ENCODE assay signal across 8 cellular contexts in the genomic region with DNA sequence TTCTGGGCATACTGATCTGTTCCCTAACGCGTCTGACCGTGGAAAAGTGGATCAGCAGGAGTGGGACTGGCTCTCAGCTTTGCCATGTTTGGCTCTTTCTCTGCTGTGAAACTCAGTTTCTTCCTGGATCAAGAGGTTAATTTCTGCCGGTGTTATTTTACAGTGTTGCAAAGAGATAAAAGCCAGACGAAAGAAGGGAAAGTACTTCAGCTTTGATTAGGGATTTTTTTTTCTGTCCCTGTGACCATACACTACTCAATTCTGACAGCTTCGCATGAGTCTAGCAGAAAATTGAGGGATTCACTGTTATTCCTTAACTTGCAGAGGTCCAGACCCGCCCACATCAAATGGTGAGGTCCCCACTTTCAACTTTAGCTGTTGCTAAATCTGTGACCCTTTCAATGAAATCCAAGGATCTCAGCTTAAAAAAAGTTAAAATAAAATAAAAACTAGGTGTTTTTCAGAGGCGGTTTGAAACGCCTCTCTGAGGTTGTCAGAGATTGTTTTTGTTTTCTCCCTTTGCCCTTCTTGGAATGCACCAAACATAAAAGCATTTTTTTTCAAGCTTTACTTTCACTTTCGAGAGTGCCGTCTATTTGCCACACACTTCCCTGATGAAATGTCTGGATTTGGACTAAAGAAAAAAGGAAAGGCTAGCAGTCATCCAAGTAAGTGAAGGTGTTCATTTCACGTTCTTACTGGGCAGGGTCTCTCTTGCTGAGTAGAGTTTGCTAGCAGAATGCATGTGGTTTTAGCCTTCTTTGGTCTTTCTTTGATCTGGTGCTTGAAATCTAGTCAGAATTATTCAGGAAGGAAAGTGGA. TPM values are rescaled to one million over a fixed set of nuclear protein-coding genes. Genes with fewer than 3 reads are reported as not detected.
DNase-seq lines count a peak whose midpoint lies in the region; ATAC-seq, FAIRE-seq and TF ChIP-seq lines count a peak whose summit lies in the region.

Gene TLR3 (plus strand): TSS at position 576 of the 822 bp plus-strand sequence. CDS start 7,464 bp downstream, outside the sequence.

- peak; percentile 38 for ATAC-seq in GM12878
- peak; percentile 65 for ATAC-seq in left lung

- peak within 1 kb of the TSS; percentile 85 for H3K4me2 ChIP-seq in GM12878 (ENCODE audit: control insufficient read depth, insufficient read depth)

- WGBS in GM12878 (ENCODE audit: insufficient coverage, insufficient replicate concordance, low lambda C conversion rate, missing lambda C conversion rate): 25% methylated on average over 12 of the region's 12 CpGs
- WGBS in testis, 2 donors: 17 to 21% methylated on average over 12 of the region's 12 CpGs

- no peak for TF ChIP-seq RAD21 in GM12878 (IDR thresholded peaks at IDR 0.05; ENCODE audit: insufficient read depth, low read depth, low read length)

- in situ Hi-C loops in GM12878 (cut with MboI): loop anchor here (5.0 kb wide), 1 partner anchor 69 kb away; no protein-coding TSS in a partner anchor

- CTCF ChIA-PET in GM12878 (lab: Yijun Ruan, JAX): interaction anchor here (1.2 to 3.6 kb wide), 5 partner anchors 10 to 133 kb away, joined by 3 to 38 read pairs (median 4); no protein-coding TSS in a partner anchor

- H3K9me3 ChIP-seq in KOPT-K1 (ENCODE audit: insufficient read depth, low read length, poor library complexity, severe bottlenecking) (no peaks in the 10 kb centered on the region), GM12878 (replicated peaks; ENCODE audit: control insufficient read depth, insufficient read depth, low read length) (no peaks in the 10 kb centered on the region), left lung (no peaks in the 10 kb centered on the region), testis (no peaks in the 10 kb centered on the region)

- H3K4me3 ChIP-seq in GM12878 (peak within 1 kb of the TSS; percentile 58; the same call in 1 of the 2 replicates), left lung (peak within 1 kb of the TSS; percentile 34 to 51), testis (peak within 1 kb of the TSS; percentile 46 to 62)

- no peak for FAIRE-seq in GM12878 (lab: Jason Lieb, UNC)

- H3K79me2 ChIP-seq in GM12878 (ENCODE audit: control insufficient read depth, insufficient read depth, low read length): no peaks in the 10 kb centered on the region

- BruUV-seq in GM12878 (replicated peaks; lab: Mats Ljungman, UMichigan): no TSS peak

- DNase-seq in DMS53 treated with DMSO at 0.1 percent for 48 hours (lab: John Stamatoyannopoulos, UW; ENCODE audit: unreplicated experiment): peak; percentile 4
- no peak for DNase-seq in GM12878 (ENCODE audit: low read depth, low spot score)
- DNase-seq in left lung: no peak
- no peak for DNase-seq in testis
- no peak for DNase-seq in head of caudate nucleus
- DNase-seq in activated CD4-positive, CD25-positive, alpha-beta regulatory T cell treated with anti-CD3 and anti-CD28 coated beads, Interleukin-2, amount 50 U/mL, for 72 hours: no peak
- no peak for DNase-seq in iPS-NIHi11 (ENCODE audit: low spot score)

- peak within 1 kb of the TSS; percentile 51 for H2AFZ ChIP-seq in GM12878 (ENCODE audit: control insufficient read depth, low read depth, low read length)

- H3K27me3 ChIP-seq in GM12878 (replicated peaks in 1 of 2; ENCODE audit: control insufficient read depth in 2 of 2, insufficient read depth in 2 of 2, low read length in 1 of 2): peaks cover 0 to 3% of the 10 kb centered on the region in 2 experiments; a peak in 2 of 4 replicates
- no peaks in the 10 kb centered on the region for H3K27me3 ChIP-seq in left lung
- no peaks in the 10 kb centered on the region for H3K27me3 ChIP-seq in testis

- H3K4me1 ChIP-seq in GM12878 (ENCODE audit: control insufficient read depth, insufficient read depth, low read length): no peaks in the 10 kb centered on the region
- peaks cover 0 to 14% of the 10 kb centered on the region in 2 donors for H3K4me1 ChIP-seq in left lung
- H3K4me1 ChIP-seq in testis: no peaks in the 10 kb centered on the region

- POLR2A ChIA-PET in GM12878 (lab: Charles Lee): no interaction called here

- H4K20me1 ChIP-seq in GM12878 (ENCODE audit: control insufficient read depth, insufficient read depth): no peaks in the 10 kb centered on the region

- SMC1A ChIA-PET in GM12878 (lab: Charles Lee; ENCODE audit: uncharacterized antibody, unreplicated experiment): interaction anchor here (0.9 to 2.0 kb wide), 5 partner anchors 11 to 68 kb away, joined by 3 to 16 read pairs (median 3); no protein-coding TSS in a partner anchor

- H3K27ac ChIP-seq in KOPT-K1 (ENCODE audit: low read depth, low read length, poor library complexity, severe bottlenecking) (peak within 1 kb of the TSS; percentile 54), GM12878 (ENCODE audit: control insufficient read depth, insufficient read depth) (no peak within 1 kb of the TSS), left lung (peak within 1 kb of the TSS; percentile 67 to 71), testis (peak within 1 kb of the TSS; percentile 9 to 34)

- no peak for TF ChIP-seq CTCF in GM12878 (IDR thresholded peaks at IDR 0.05 in 2 of 3, conservative IDR thresholded peaks at IDR 0.05 in 1 of 3; ENCODE audit: control insufficient read depth in 2 of 3, extremely low read depth in 1 of 3, insufficient read depth in 1 of 3, low read depth in 3 of 3, low read length in 3 of 3)
- no peak for TF ChIP-seq CTCF in left lung (IDR thresholded peaks at IDR 0.05)
- TF ChIP-seq CTCF in testis (IDR thresholded peaks at IDR 0.05): no peak

- intact Hi-C loops in GM12878 (cut with micrococcal nuclease; ENCODE audit: unreplicated experiment): loop anchor here (1.0 to 2.0 kb wide), 3 partner anchors 69 to 518 kb away; no protein-coding TSS in a partner anchor
- intact Hi-C loops in left lung (cut with DNase I): no loop called here
- intact Hi-C loops in testis (cut with DNase I; ENCODE audit: low total_unique reads): no loop called here
- intact Hi-C loops in head of caudate nucleus (cut with DNase I): loop anchor here (5.0 kb wide), 1 partner anchor 64 kb away; no protein-coding TSS in a partner anchor

- RAD21 ChIA-PET in GM12878 (lab: Charles Lee; ENCODE audit: unreplicated experiment): interaction anchor here (1.0 to 1.5 kb wide), 4 partner anchors 66 to 519 kb away, joined by 4 to 5 read pairs (median 4); no protein-coding TSS in a partner anchor

- no peak within 1 kb of the TSS; the same call in 1 of the 2 replicates for H3K9ac ChIP-seq in GM12878 (ENCODE audit: control insufficient read depth, insufficient read depth, low read length)

- H3K36me3 ChIP-seq in KOPT-K1 (ENCODE audit: insufficient read depth, low read length): no peaks in the 10 kb centered on the region
- H3K36me3 ChIP-seq in GM12878 (ENCODE audit: control insufficient read depth in 2 of 2, insufficient read depth in 2 of 2, low read length in 1 of 2): no peaks in the 10 kb centered on the region
- no peaks in the 10 kb centered on the region for H3K36me3 ChIP-seq in left lung
- H3K36me3 ChIP-seq in testis (ENCODE audit: low read depth, missing control alignments): no peaks in the 10 kb centered on the region

- TF ChIP-seq POLR2A in GM12878 (IDR thresholded peaks at IDR 0.05; ENCODE audit: low read depth, low read length): no peak
- TF ChIP-seq POLR2A in testis (IDR thresholded peaks at IDR 0.05): no peak

- no peak for TF ChIP-seq EP300 in GM12878 (IDR thresholded peaks at IDR 0.05; ENCODE audit: borderline replicate concordance in 1 of 2, control insufficient read depth in 1 of 2, low read depth in 2 of 2, low read length in 2 of 2)

TF ChIP-seq in GM12878, 131 proteins besides CTCF, POLR2A, EP300 and RAD21:
- TF ChIP-seq NR2F1 (conservative IDR thresholded peaks at IDR 0.05) (no peak), ZNF24 (IDR thresholded peaks at IDR 0.05) (no peak), HSF1 (IDR thresholded peaks at IDR 0.05; ENCODE audit: low read depth, low read length) (no peak)

RNA-seq across cellular contexts. Expression of gene TLR3, which starts in this region (rescaled TPM):
- not detected in 2 replicates for total RNA-seq in GM12878 (2013; cell fraction: nucleolus; rRNA removed)
- total RNA-seq in GM12878 (2014; rRNA removed): under 0.01 and 0.05 TPM in 2 replicates
- total RNA-seq in GM12878 (2014; rRNA removed; fragmentation: Illumina TruSeq; extraction: Trizol): not detected in 2 replicates
- not detected in 2 replicates for total RNA-seq in GM12878 (2021)
- not detected for polyA plus RNA-seq in GM12878 (2011; ENCODE audit: low read depth)
- 0.04 and 0.05 TPM in 2 replicates for polyA plus RNA-seq in GM12878 (2011; rRNA removed)
- polyA plus RNA-seq in GM12878 (2011; cell fraction: cytosol; rRNA removed): 0.02 and 0.03 TPM in 2 replicates
- polyA plus RNA-seq in GM12878 (2011; cell fraction: nucleus; rRNA removed): not detected in 2 replicates
- polyA plus RNA-seq in GM12878 (2012): not detected in 2 replicates
- polyA plus RNA-seq in GM12878 (2014; fragmentation: Illumina TruSeq; extraction: Trizol): 0.03 TPM in 1 of 2 replicates, not detected in the other
- polyA plus RNA-seq in GM12878 (2014; fragmentation: Nextera tagmentation; extraction: Ambion mirVana): not detected
- not detected in 2 replicates for polyA plus RNA-seq in GM12878 (2014; rRNA removed)
- not detected for polyA plus RNA-seq in GM12878 (2016; fragmentation: Nextera tagmentation; extraction: Ambion mirVana)
- 0.05 and 0.07 TPM in 2 replicates for polyA minus RNA-seq in GM12878 (2011; rRNA and poly(A)+ RNA removed)
- not detected in 2 replicates for polyA minus RNA-seq in GM12878 (2011; cell fraction: cytosol; rRNA and poly(A)+ RNA removed)
- polyA minus RNA-seq in GM12878 (2011; cell fraction: nucleus; rRNA and poly(A)+ RNA removed): 0.10 TPM in 1 of 2 replicates, not detected in the other
- 10 to 100 TPM; 24.6 to 44.2 TPM for total RNA-seq in left lung
- total RNA-seq in testis: 1 to 10 TPM; 2.3 to 3.2 TPM
- polyA plus RNA-seq in testis (ENCODE audit: insufficient read depth, low read depth, low replicate concordance): 12.6 TPM

Comparison
In these comparisons a context has a peak if more than half of its experiments do, and no peak if none do; other contexts are left out.
1. RNA of gene TLR3 (total RNA-seq): 24.6 to 44.2 TPM in left lung; 2.3 to 3.2 TPM in testis and under 0.01 to 0.05 TPM in GM12878; every median in the first group is over 4 times any median in the second.
2. RNA of gene TLR3 (polyA plus RNA-seq): 12.6 TPM in testis (single experiment); 0.02 to 0.05 TPM in GM12878; every median in the first group is over 10 times any median in the second.
3. Peak in ATAC-seq, H3K4me3 ChIP-seq and H3K4me2 ChIP-seq in GM12878; RNA of the gene not detected or under 1 TPM.
4. intact Hi-C loops: an anchor here in GM12878 (1.0 to 2.0 kb wide) and head of caudate nucleus (5.0 kb wide); none called in left lung and testis.
5. Peak in every context shown above with its lines, with median percentiles within 50 percentile points of each other: H3K4me3 ChIP-seq.